ENCODE assay signal across 8 cellular contexts in the genomic region with DNA sequence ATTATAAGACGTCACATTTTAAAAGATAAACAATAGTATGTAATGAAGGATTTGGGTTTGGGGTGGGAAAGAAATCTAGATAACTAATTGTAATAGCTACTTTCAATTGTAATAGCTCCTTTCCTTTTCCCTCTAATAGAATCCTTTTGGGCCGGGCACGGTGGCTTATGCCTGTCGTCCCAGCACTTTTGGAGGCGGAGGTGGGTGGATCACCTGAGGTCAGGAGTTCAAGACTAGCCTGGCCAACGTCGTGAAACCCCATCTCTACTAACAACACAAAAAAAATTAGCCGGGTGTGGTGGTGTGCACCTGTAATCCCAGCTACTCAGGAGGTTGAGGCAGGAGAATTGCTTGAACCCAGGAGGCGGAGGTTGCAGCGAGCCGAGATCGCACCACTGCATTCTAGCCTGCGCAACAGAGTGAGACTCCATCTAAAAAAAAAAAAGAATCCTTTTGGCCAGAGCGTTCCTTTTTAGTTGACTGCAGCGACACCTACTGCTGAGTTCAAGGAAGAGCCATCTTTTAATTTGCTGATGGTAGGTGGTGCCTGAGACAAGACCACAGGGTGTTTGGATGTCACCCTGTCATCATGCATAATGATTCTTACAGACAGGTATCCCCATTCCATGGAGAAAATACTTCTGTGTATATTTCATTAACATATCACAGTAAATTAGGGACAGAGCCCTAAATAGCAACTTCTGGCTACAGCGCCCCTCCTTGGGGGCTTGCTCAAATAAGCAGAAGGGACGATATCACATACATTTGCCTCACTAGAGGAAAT.
A peak's percentile ranks its signal among the peaks of the same experiment; 100 is the strongest.
DNase-seq lines count a peak whose midpoint lies in the region; ATAC-seq and TF ChIP-seq lines count a peak whose summit lies in the region.

No MANE protein-coding gene starts in this region.

- no peaks in the 10 kb centered on the region for H3K4me1 ChIP-seq in OCI-LY1 (ENCODE audit: insufficient read depth, low read length, severe bottlenecking)
- no peaks in the 10 kb centered on the region for H3K4me1 ChIP-seq in rectal smooth muscle tissue (ENCODE audit: control insufficient read depth, insufficient read depth, low read length)

- H3K36me3 ChIP-seq in OCI-LY1 (ENCODE audit: insufficient read depth, low read length) (no peaks in the 10 kb centered on the region), rectal smooth muscle tissue (ENCODE audit: control insufficient read depth, insufficient read depth, low read length) (no peaks in the 10 kb centered on the region)

- no peaks in the 10 kb centered on the region for H3K36me3 Mint-ChIP-seq in activated naive CD4-positive, alpha-beta T cell treated with anti-CD3 and anti-CD28 coated beads, Interleukin-2, amount 50 U/mL, for 72 hours

- H3K9me3 Mint-ChIP-seq in activated naive CD4-positive, alpha-beta T cell treated with anti-CD3 and anti-CD28 coated beads, Interleukin-2, amount 50 U/mL, for 72 hours, result no peaks in the 10 kb centered on the region

- H3K9me2 ChIP-seq in OCI-LY1 (ENCODE audit: low read depth, low read length), result no peaks in the 10 kb centered on the region

- H3K4me2 ChIP-seq in OCI-LY1 (ENCODE audit: low read length), result no peak overlapping the region; the same call in 1 of the 2 replicates

- H3F3A ChIP-seq in OCI-LY1 (ENCODE audit: insufficient read depth, low read length), result no peaks in the 10 kb centered on the region

- intact Hi-C loops in left cardiac atrium (cut with DNase I), result loop anchor here (2.0 to 10.0 kb wide), 4 partner anchors 200 to 588 kb away; no protein-coding TSS in a partner anchor

- no peaks in the 10 kb centered on the region for H3K9me3 ChIP-seq in OCI-LY1 (ENCODE audit: low read length)

- DNase-seq in DMS79 (lab: John Stamatoyannopoulos, UW) (peak; percentile 46), KBM-7 (peak; percentile 73), left cardiac atrium (peak; percentile 24)
- peak in 1 of 2 donors; percentile 49 for DNase-seq in activated naive CD4-positive, alpha-beta T cell treated with anti-CD3 and anti-CD28 coated beads, Interleukin-2, amount 50 U/mL, for 72 hours (ENCODE audit: low spot score in 2 of 2)

- H3K79me2 ChIP-seq in OCI-LY1 (ENCODE audit: insufficient read depth, low read length), result no peaks in the 10 kb centered on the region

- no peak overlapping the region for H3K4me3 ChIP-seq in OCI-LY1 (ENCODE audit: low read depth, low read length, poor library complexity, severe bottlenecking)
- peak overlapping the region; percentile 27 for H3K4me3 ChIP-seq in rectal smooth muscle tissue (ENCODE audit: low read length)

- no peak overlapping the region for H3K9ac ChIP-seq in OCI-LY1 (ENCODE audit: low read length)
- H3K9ac ChIP-seq in rectal smooth muscle tissue (ENCODE audit: low read length), result no peak overlapping the region

- peak; percentile 72 for TF ChIP-seq CTCF in OCI-LY1 (IDR thresholded peaks at IDR 0.05; ENCODE audit: low read length)

- no peaks in the 10 kb centered on the region for H3K27me3 ChIP-seq in OCI-LY1 (ENCODE audit: insufficient read depth, low read length)
- H3K27me3 ChIP-seq in rectal smooth muscle tissue (ENCODE audit: control insufficient read depth, insufficient read depth, low read length), result no peaks in the 10 kb centered on the region

- in situ Hi-C loops in KBM-7 (cut with MboI; ENCODE audit: low pct_unique_long_range_greater_than_20kb, low sequenced_read_pairs), result loop anchor here (25.0 kb wide), 1 partner anchor 585 kb away; a partner anchor contains a TSS

- H2AFZ ChIP-seq in OCI-LY1 (ENCODE audit: low read length), result no peak overlapping the region

- H4K20me1 ChIP-seq in OCI-LY1 (ENCODE audit: insufficient read depth, low read length), result no peaks in the 10 kb centered on the region

- H3K27ac ChIP-seq in OCI-LY1 (ENCODE audit: low read depth, low read length, poor library complexity, severe bottlenecking) (no peak overlapping the region), rectal smooth muscle tissue (ENCODE audit: low read depth, low read length) (no peak overlapping the region)

- no peak overlapping the region for H3K27ac Mint-ChIP-seq in activated naive CD4-positive, alpha-beta T cell treated with anti-CD3 and anti-CD28 coated beads, Interleukin-2, amount 50 U/mL, for 72 hours

- ATAC-seq in GM21529 (IDR thresholded peaks at IDR 0.05; ENCODE audit: unreplicated experiment), result peak; percentile 86
- ATAC-seq in activated naive CD4-positive, alpha-beta T cell treated with anti-CD3 and anti-CD28 coated beads, Interleukin-2, amount 50 U/mL, for 72 hours, result peak; percentile 44 to 73
- peak; percentile 88 for ATAC-seq in left cardiac atrium
- no peak for ATAC-seq in HG03097 (IDR thresholded peaks at IDR 0.05; ENCODE audit: low FRiP score, unreplicated experiment)
